ENCODE assay signal across 31 cellular contexts in genomic region chr3:197242784-197243432, GRCh38. TPM values are rescaled to one million over a fixed set of nuclear protein-coding genes. Genes with fewer than 3 reads are reported as not detected.
A peak's percentile ranks its signal among the peaks of the same experiment; 100 is the strongest.
DNase-seq lines count a peak whose midpoint lies in the region; ATAC-seq, FAIRE-seq and TF ChIP-seq lines count a peak whose summit lies in the region.
"Had no signal": no experiment of that assay in that cellular context is flagged by ENCODE, and none has a peak within 500 bp of the region (broad histone marks: within the 10 kb centered on the region; RNA-seq: fewer than 3 reads in every experiment).

No MANE protein-coding gene starts in this region.

- H3K4me1 ChIP-seq in endodermal cell (ENCODE audit: control insufficient read depth, insufficient read depth, low read length) = no peaks in the 10 kb centered on the region
- H3K4me1 ChIP-seq: parathyroid adenoma, right atrium auricular region, SJCRH30 had no signal

- no peaks in the 10 kb centered on the region for H3K27me3 Mint-ChIP-seq in endodermal cell (ENCODE audit: insufficient read depth)
- no peaks in the 10 kb centered on the region for H3K27me3 Mint-ChIP-seq in nephron progenitor cell (ENCODE audit: low read depth, poor library complexity)
- H3K27me3 Mint-ChIP-seq in effector memory CD8-positive, alpha-beta T cell = no peaks in the 10 kb centered on the region
- H3K27me3 Mint-ChIP-seq: activated naive CD8-positive, alpha-beta T cell treated with anti-CD3 and anti-CD28 coated beads for 36 hours; central memory CD8-positive, alpha-beta T cell; T-cell had no signal

- TF ChIP-seq POLR2A in H54 (IDR thresholded peaks at IDR 0.05; ENCODE audit: low read depth, low read length) = no peak

- H3K36me3 ChIP-seq in endodermal cell (ENCODE audit: control insufficient read depth, insufficient read depth, low read length) = peaks cover 55% of the 10 kb centered on the region
- H3K36me3 ChIP-seq: right atrium auricular region had no signal

- no peaks in the 10 kb centered on the region for H3K27me3 ChIP-seq in endodermal cell (ENCODE audit: control insufficient read depth, insufficient read depth, low read length, poor library complexity, severe bottlenecking)
- H3K27me3 ChIP-seq: right atrium auricular region, SJCRH30, suprapubic skin had no signal

- WGBS in endodermal cell (ENCODE audit: insufficient coverage in 1 of 2, insufficient read length in 1 of 2), 2 experiments = 96 to 100% methylated on average over 5 to 7 of the region's 7 CpGs

- peak overlapping the region; percentile 63 for H3K4me3 ChIP-seq in endodermal cell (ENCODE audit: low read length)
- H3K4me3 ChIP-seq: lung, right atrium auricular region, SJCRH30, suprapubic skin had no signal

- peak; percentile 84 for FAIRE-seq in H54 (lab: Jason Lieb, UNC)
- FAIRE-seq: RCC 7860 had no signal

- DNase-seq in H54 (ENCODE audit: insufficient read length, low spot score) = no peak
- peak; percentile 10 for DNase-seq in SKM-1 (lab: John Stamatoyannopoulos, UW; ENCODE audit: unreplicated experiment)
- no peak for DNase-seq in endodermal cell
- no peak for DNase-seq in nephron progenitor cell
- DNase-seq in AG08395 (ENCODE audit: low spot score) = no peak
- no peak for DNase-seq in effector memory CD8-positive, alpha-beta T cell
- DNase-seq in stimulated activated CD8-positive, alpha-beta memory T cell treated with anti-CD3 and anti-CD28 coated beads, Interleukin-4, amount 100 ng/mL, for 48 hours = no peak
- DNase-seq: activated CD4-positive, alpha-beta T cell treated with anti-CD3 and anti-CD28 coated beads for 1 hour; activated CD8-positive, alpha-beta T cell treated with anti-CD3 and anti-CD28 coated beads, Interleukin-2, amount 10 ng/mL, durations not matched to agents 7 days and 5 days; activated naive CD8-positive, alpha-beta T cell treated with anti-CD3 and anti-CD28 coated beads for 36 hours; C1 segment of cervical spinal cord; COR-L47; GDM1; HCEC 1CT; head of caudate nucleus; NCI-H1105; NCI-H1930; NCI-H69; SJCRH30; stimulated activated CD4-positive, alpha-beta T cell treated with anti-CD3 and anti-CD28 coated beads, Interleukin-4, amount 100 ng/mL, for 4 hours; stimulated activated naive CD4-positive, alpha-beta T cell; T-cell had no signal

- peaks cover 81% of the 10 kb centered on the region for H3K9me3 ChIP-seq in endodermal cell (ENCODE audit: control insufficient read depth, low read length)

- ATAC-seq in HG02852 (IDR thresholded peaks at IDR 0.05; ENCODE audit: unreplicated experiment) = no peak
- ATAC-seq in effector memory CD8-positive, alpha-beta T cell (replicated peaks) = no peak
- ATAC-seq: activated CD8-positive, alpha-beta T cell treated with anti-CD3 and anti-CD28 coated beads, Interleukin-2, amount 10 ng/mL, durations not matched to agents 7 days and 5 days; T-cell had no signal

- H3K9ac ChIP-seq in endodermal cell (ENCODE audit: extremely low read depth, low read length, poor library complexity, severe bottlenecking) = no peak overlapping the region
- H3K9ac ChIP-seq: parathyroid adenoma had no signal

- peaks cover 23% of the 10 kb centered on the region for H3K4me1 Mint-ChIP-seq in endodermal cell
- peaks cover 4% of the 10 kb centered on the region for H3K4me1 Mint-ChIP-seq in nephron progenitor cell
- H3K4me1 Mint-ChIP-seq in effector memory CD8-positive, alpha-beta T cell (ENCODE audit: low read depth in 2 of 2) = peaks cover 28 to 41% of the 10 kb centered on the region in 2 donors
- H3K4me1 Mint-ChIP-seq: nephron had no signal

- peaks cover 64% of the 10 kb centered on the region for H3K9me3 Mint-ChIP-seq in endodermal cell
- H3K9me3 Mint-ChIP-seq in nephron progenitor cell = peaks cover 98% of the 10 kb centered on the region
- peaks cover 4 to 16% of the 10 kb centered on the region in 2 donors for H3K9me3 Mint-ChIP-seq in effector memory CD8-positive, alpha-beta T cell

- no peak overlapping the region for H3K27ac ChIP-seq in endodermal cell (ENCODE audit: low read depth, low read length)
- H3K27ac ChIP-seq: parathyroid adenoma, right atrium auricular region, SJCRH30, suprapubic skin had no signal

- TF ChIP-seq CTCF in endodermal cell (conservative IDR thresholded peaks at IDR 0.05) (no peak), nephron progenitor cell (IDR thresholded peaks at IDR 0.05) (no peak)

- H3K27ac Mint-ChIP-seq in endodermal cell = no peak overlapping the region
- H3K27ac Mint-ChIP-seq in nephron progenitor cell = peak overlapping the region; percentile 85
- no peak overlapping the region for H3K27ac Mint-ChIP-seq in effector memory CD8-positive, alpha-beta T cell
- H3K27ac Mint-ChIP-seq: activated CD8-positive, alpha-beta T cell treated with anti-CD3 and anti-CD28 coated beads, Interleukin-2, amount 10 ng/mL, durations not matched to agents 7 days and 5 days; activated naive CD8-positive, alpha-beta T cell treated with anti-CD3 and anti-CD28 coated beads for 36 hours; activated T-helper 2 cell treated with anti-CD3 and anti-CD28 coated beads, Interferon-gamma antibody, Interleukin-2, Interleukin-4, amounts not matched to agents 10 μg/mL and 5 μg/mL and 100 μg/mL, durations not matched to agents 14 hours and 24 hours and 36 hours; nephron; T-cell had no signal

- H3K36me3 Mint-ChIP-seq in endodermal cell (ENCODE audit: low read depth) (peaks cover 71% of the 10 kb centered on the region), nephron progenitor cell (ENCODE audit: low read depth) (peaks cover 100% of the 10 kb centered on the region)
- no peaks in the 10 kb centered on the region for H3K36me3 Mint-ChIP-seq in effector memory CD8-positive, alpha-beta T cell (ENCODE audit: insufficient read depth)

- H3K4me3 Mint-ChIP-seq in endodermal cell = no peak overlapping the region
- no peak overlapping the region for H3K4me3 Mint-ChIP-seq in nephron progenitor cell
- no peak overlapping the region for H3K4me3 Mint-ChIP-seq in effector memory CD8-positive, alpha-beta T cell
- H3K4me3 Mint-ChIP-seq: activated CD8-positive, alpha-beta T cell treated with anti-CD3 and anti-CD28 coated beads, Interleukin-2, amount 10 ng/mL, durations not matched to agents 7 days and 5 days; activated naive CD8-positive, alpha-beta T cell treated with anti-CD3 and anti-CD28 coated beads for 36 hours; central memory CD8-positive, alpha-beta T cell; nephron; T-cell had no signal

RNA-seq across cellular contexts. Expression of gene DLG1, which starts 55.5 kb away (rescaled TPM):
- 10 to 100 TPM; 78.7 to 96.9 TPM for total RNA-seq in endodermal cell
- polyA plus RNA-seq in endodermal cell (2013, experiment 1 of 2) = 68.2 TPM
- 64.7 TPM for polyA plus RNA-seq in endodermal cell (2013, experiment 2 of 2)
